In the genomic region with DNA sequence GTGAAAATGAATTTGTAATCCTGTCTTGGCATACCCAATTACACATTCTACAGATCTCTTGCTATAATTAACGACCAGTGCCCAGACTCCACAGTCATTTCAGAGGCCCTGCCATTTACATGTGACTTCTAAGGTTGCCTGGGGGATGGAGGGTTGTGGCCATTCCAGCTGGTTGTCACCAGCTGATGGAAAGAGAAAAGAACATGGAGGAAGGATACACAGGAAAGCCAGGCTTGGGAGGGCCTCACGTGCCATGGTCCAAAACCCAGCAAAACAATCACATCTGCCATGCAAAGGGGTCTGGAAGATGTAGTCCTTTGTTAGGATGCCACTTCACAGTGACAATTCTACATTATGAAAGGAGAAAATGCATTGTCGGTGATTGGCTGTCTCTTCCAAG, we compare ENCODE assay signal across 18 cellular contexts. TPM values are rescaled to one million over a fixed set of nuclear protein-coding genes. Genes with fewer than 3 reads are reported as not detected.
A peak's percentile ranks its signal among the peaks of the same experiment; 100 is the strongest.
DNase-seq lines count a peak whose midpoint lies in the region; ATAC-seq and TF ChIP-seq lines count a peak whose summit lies in the region.
"Had no signal": no experiment of that assay in that cellular context is flagged by ENCODE, and none has a peak within 500 bp of the region (broad histone marks: within the 10 kb centered on the region; RNA-seq: fewer than 3 reads in every experiment).

No MANE protein-coding gene starts in this region.

- no peaks in the 10 kb centered on the region for H3K36me3 ChIP-seq in right atrium auricular region
- H3K36me3 ChIP-seq in neutrophil = no peaks in the 10 kb centered on the region
- no peaks in the 10 kb centered on the region for H3K36me3 ChIP-seq in prostate gland
- H3K36me3 ChIP-seq: SJSA1 had no signal

- no peak overlapping the region for H3K4me3 ChIP-seq in right atrium auricular region
- H3K4me3 ChIP-seq in neutrophil (ENCODE audit: low read depth in 1 of 2, low read length in 1 of 2) = no peak overlapping the region
- no peak overlapping the region for H3K4me3 ChIP-seq in prostate gland
- H3K4me3 ChIP-seq: SJSA1 had no signal

- no peak for TF ChIP-seq POLR2A in prostate gland (IDR thresholded peaks at IDR 0.05)

- DNase-seq in right atrium auricular region (ENCODE audit: low spot score) = peak; percentile 48
- no peak for DNase-seq in left ventricle myocardium superior
- no peak for DNase-seq in epithelial cell of prostate (ENCODE audit: low read depth, low spot score)
- no peak for DNase-seq in HEK293T (ENCODE audit: extremely low spot score)
- no peak for DNase-seq in C1 segment of cervical spinal cord (lab: John Stamatoyannopoulos, UW)
- DNase-seq in prostate gland (ENCODE audit: low spot score) = no peak
- DNase-seq: EL, GF-D8, H7, Karpas-422, NCI-H1694, NCI-H2081 treated with DMSO at 0.1 percent for 48 hours, NCI-H2171 treated with DMSO at 0.1 percent for 48 hours, OCI-M1 had no signal

- 93% methylated on average over 3 of the region's 3 CpGs for WGBS in prostate gland

- CTCF ChIA-PET in HEK293T (lab: Yijun Ruan, JAX) = interaction anchor here (0.6 kb wide), 1 partner anchor 194 kb away, joined by 11 read pairs; no protein-coding TSS in a partner anchor

- peak overlapping the region in 1 of 2 donors; percentile 48 for H3K27ac ChIP-seq in right atrium auricular region
- peak overlapping the region; percentile 84 for H3K27ac ChIP-seq in epithelial cell of prostate
- peak overlapping the region; percentile 82 for H3K27ac ChIP-seq in neutrophil
- H3K27ac ChIP-seq in prostate gland = no peak overlapping the region
- H3K27ac ChIP-seq: SJSA1 had no signal

- no peak for ATAC-seq in left ventricle myocardium superior
- no peak for ATAC-seq in HG03280 (IDR thresholded peaks at IDR 0.05; ENCODE audit: unreplicated experiment)

- POLR2A ChIA-PET in HEK293T (lab: Yijun Ruan, JAX) = no interaction called here

- H3K9me3 ChIP-seq in right atrium auricular region = no peaks in the 10 kb centered on the region
- no peaks in the 10 kb centered on the region for H3K9me3 ChIP-seq in neutrophil
- no peaks in the 10 kb centered on the region for H3K9me3 ChIP-seq in prostate gland
- H3K9me3 ChIP-seq: SJSA1 had no signal

- H3K4me1 ChIP-seq in right atrium auricular region (peaks cover 0 to 27% of the 10 kb centered on the region in 2 donors), neutrophil (ENCODE audit: control insufficient read depth in 1 of 2, insufficient read depth in 1 of 2, low read depth in 1 of 2, low read length in 1 of 2) (peaks cover 57 to 59% of the 10 kb centered on the region in 2 experiments), prostate gland (replicated peaks) (no peaks in the 10 kb centered on the region)
- H3K4me1 ChIP-seq: SJSA1 had no signal

- no peak for TF ChIP-seq CTCF in right atrium auricular region (IDR thresholded peaks at IDR 0.05)
- TF ChIP-seq CTCF in neutrophil (IDR thresholded peaks at IDR 0.05) = no peak
- no peak for TF ChIP-seq CTCF in prostate gland (IDR thresholded peaks at IDR 0.05)

- intact Hi-C loops in left ventricle myocardium superior (cut with micrococcal nuclease) = no loop called here
- intact Hi-C loops in prostate gland (cut with DNase I) = no loop called here

- H3K27me3 ChIP-seq in right atrium auricular region = no peaks in the 10 kb centered on the region
- no peaks in the 10 kb centered on the region for H3K27me3 ChIP-seq in neutrophil
- H3K27me3 ChIP-seq in prostate gland (replicated peaks; ENCODE audit: insufficient read depth) = no peaks in the 10 kb centered on the region
- H3K27me3 ChIP-seq: SJSA1 had no signal

TF ChIP-seq in HEK293T, 16 proteins besides CTCF, POLR2A, EP300 and RAD21:
- TF ChIP-seq, protein P1, sequence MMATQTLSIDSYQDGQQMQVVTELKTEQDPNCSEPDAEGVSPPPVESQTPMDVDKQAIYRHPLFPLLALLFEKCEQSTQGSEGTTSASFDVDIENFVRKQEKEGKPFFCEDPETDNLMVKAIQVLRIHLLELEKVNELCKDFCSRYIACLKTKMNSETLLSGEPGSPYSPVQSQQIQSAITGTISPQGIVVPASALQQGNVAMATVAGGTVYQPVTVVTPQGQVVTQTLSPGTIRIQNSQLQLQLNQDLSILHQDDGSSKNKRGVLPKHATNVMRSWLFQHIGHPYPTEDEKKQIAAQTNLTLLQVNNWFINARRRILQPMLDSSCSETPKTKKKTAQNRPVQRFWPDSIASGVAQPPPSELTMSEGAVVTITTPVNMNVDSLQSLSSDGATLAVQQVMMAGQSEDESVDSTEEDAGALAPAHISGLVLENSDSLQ (IDR thresholded peaks at IDR 0.05) = no peak
- TF ChIP-seq SUZ12 (IDR thresholded peaks at IDR 0.05) (no peak), CTBP1 (IDR thresholded peaks at IDR 0.05; ENCODE audit: borderline replicate concordance) (no peak)
TF ChIP-seq in HEK293T: peak in this region for 0.

RNA-seq across cellular contexts. Expression of a gene that starts 59.3 kb away (rescaled TPM):
- 1 to 10 TPM; 2.6 to 4.9 TPM for total RNA-seq in right atrium auricular region
- 3.7 TPM for total RNA-seq in left ventricle myocardium superior
- 10 to 100 TPM in 1 of 2 donors, 1 to 10 TPM in 1; 9.3 to 11.6 TPM for total RNA-seq in prostate gland
- total RNA-seq: B cell had no signal

Comparison
In these comparisons a context has a peak if more than half of its experiments do, and no peak if none do; other contexts are left out.
1. H3K27ac ChIP-seq: peak in epithelial cell of prostate (single experiment) and neutrophil (single experiment); none in prostate gland (0 of 2).